In the genomic region with DNA sequence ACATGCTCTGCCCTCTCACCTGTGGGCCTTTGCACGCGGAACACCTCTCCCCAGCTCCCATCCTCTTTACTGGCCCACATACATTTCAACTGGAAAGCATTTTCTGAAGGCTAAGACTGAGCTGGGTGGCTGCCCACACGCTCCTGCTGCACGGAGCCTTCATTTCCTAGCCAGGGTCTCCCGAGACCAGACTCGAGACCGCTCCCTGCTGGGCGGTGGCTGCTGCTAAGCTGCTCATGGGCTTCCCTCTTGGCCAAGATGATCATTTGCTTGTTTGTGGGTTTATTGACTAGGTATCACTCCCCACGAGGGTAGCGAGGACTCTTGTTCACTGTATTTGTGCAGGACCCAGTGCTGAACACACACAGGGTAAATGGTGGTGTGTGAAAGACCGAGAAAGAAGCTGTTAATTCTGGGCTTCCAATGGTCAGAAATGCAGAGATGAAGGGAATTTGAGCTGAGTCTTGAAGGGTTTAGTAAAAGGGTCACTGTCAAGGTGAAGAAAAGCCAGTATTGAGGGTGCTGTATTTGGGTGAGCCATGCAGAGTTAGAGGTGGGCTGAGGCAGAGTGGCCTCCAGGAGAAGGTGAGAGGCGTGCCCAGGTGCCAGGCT, we compare ENCODE assay signal across 8 cellular contexts. TPM values are rescaled to one million over a fixed set of nuclear protein-coding genes. Genes with fewer than 3 reads are reported as not detected.
DNase-seq lines count a peak whose midpoint lies in the region; ATAC-seq and TF ChIP-seq lines count a peak whose summit lies in the region.

No MANE protein-coding gene starts in this region.

- peaks cover 32% of the 10 kb centered on the region for H3K4me1 ChIP-seq in suprapubic skin

- H3K36me3 ChIP-seq in suprapubic skin: peaks cover 37% of the 10 kb centered on the region

- H3K27ac ChIP-seq in suprapubic skin: no peak overlapping the region

- H3K9me3 ChIP-seq in suprapubic skin: no peaks in the 10 kb centered on the region

- H3K4me3 ChIP-seq in suprapubic skin: peak overlapping the region; percentile 81

- DNase-seq in NCI-H524 (lab: John Stamatoyannopoulos, UW) (peak; percentile 44 to 72), NCI-H524 treated with DMSO at 0.1 percent for 48 hours (lab: John Stamatoyannopoulos, UW) (no peak), SHP77 treated with DMSO at 0.1 percent for 48 hours (lab: John Stamatoyannopoulos, UW) (peak; percentile 58), germinal center (ENCODE audit: low spot score) (peak; percentile 83), omental fat pad (ENCODE audit: low spot score) (peak; percentile 41), suprapubic skin (ENCODE audit: low spot score in 2 of 2) (no peak)
- peak; percentile 80 for DNase-seq in activated naive CD4-positive, alpha-beta T cell treated with Interleukin-2 at 50 U/mL for 16 hours

- ATAC-seq in HG03565 (IDR thresholded peaks at IDR 0.05; ENCODE audit: unreplicated experiment) (peak; percentile 39), omental fat pad (ENCODE audit: low FRiP score) (peak; percentile 23)

- TF ChIP-seq POLR2A in suprapubic skin (IDR thresholded peaks at IDR 0.05): no peak

- TF ChIP-seq CTCF in omental fat pad (IDR thresholded peaks at IDR 0.05) (no peak), suprapubic skin (IDR thresholded peaks at IDR 0.05) (peak in 1 of 2 donors; percentile 68)

- no peaks in the 10 kb centered on the region for H3K27me3 ChIP-seq in suprapubic skin

- TF ChIP-seq EP300 in suprapubic skin (IDR thresholded peaks at IDR 0.05): no peak

- WGBS in suprapubic skin: 12% methylated on average over 12 of the region's 12 CpGs

RNA-seq across cellular contexts. Expression of gene TRAPPC2L, which starts 0.9 kb away (rescaled TPM):
- total RNA-seq in omental fat pad (10 to 100 TPM; 25.3 to 49.4 (median 39.7) TPM), suprapubic skin (10 to 100 TPM; 31.9 to 49.2 (median 36.3) TPM)

RNA-seq across cellular contexts. Expression of gene GALNS, which starts 1.1 kb away (rescaled TPM):
- total RNA-seq in omental fat pad (10 to 100 TPM; 15.0 to 32.0 (median 23.4) TPM), suprapubic skin (100 to 1,000 TPM in 1 of 4 donors, 10 to 100 TPM in 3; 31.1 to 134 (median 43.3) TPM)

RNA-seq across cellular contexts. Expression of gene PABPN1L, which starts 8.6 kb away (rescaled TPM):
- total RNA-seq in omental fat pad (not detected), suprapubic skin (not detected)

RNA-seq across cellular contexts. Expression of gene APRT, which starts 46.1 kb away (rescaled TPM):
- total RNA-seq in omental fat pad (100 to 1,000 TPM in 3 of 4 donors, 10 to 100 TPM in 1; 94.4 to 127 (median 115) TPM), suprapubic skin (100 to 1,000 TPM; 122 to 382 (median 250) TPM)

RNA-seq across cellular contexts. Expression of gene CDT1, which starts 54.2 kb away (rescaled TPM):
- 1 to 10 TPM in 2 of 4 donors, under 1 TPM in 2; 0.19 to 3.5 (median 1.6) TPM for total RNA-seq in omental fat pad
- total RNA-seq in suprapubic skin: 10 to 100 TPM in 2 of 4 donors, 1 to 10 TPM in 2; 4.7 to 25.7 (median 10.7) TPM

Comparison
In these comparisons a context has a peak if more than half of its experiments do, and no peak if none do; other contexts are left out.
1. DNase-seq: peak in NCI-H524 (2 of 2), SHP77 treated with DMSO at 0.1 percent for 48 hours (single experiment), activated naive CD4-positive, alpha-beta T cell treated with Interleukin-2 at 50 U/mL for 16 hours (single experiment), germinal center (single experiment) and omental fat pad (single experiment); none in NCI-H524 treated with DMSO at 0.1 percent for 48 hours (single experiment) and suprapubic skin (0 of 2).